32 cellular contexts compared by ENCODE assay signal in the genomic region with DNA sequence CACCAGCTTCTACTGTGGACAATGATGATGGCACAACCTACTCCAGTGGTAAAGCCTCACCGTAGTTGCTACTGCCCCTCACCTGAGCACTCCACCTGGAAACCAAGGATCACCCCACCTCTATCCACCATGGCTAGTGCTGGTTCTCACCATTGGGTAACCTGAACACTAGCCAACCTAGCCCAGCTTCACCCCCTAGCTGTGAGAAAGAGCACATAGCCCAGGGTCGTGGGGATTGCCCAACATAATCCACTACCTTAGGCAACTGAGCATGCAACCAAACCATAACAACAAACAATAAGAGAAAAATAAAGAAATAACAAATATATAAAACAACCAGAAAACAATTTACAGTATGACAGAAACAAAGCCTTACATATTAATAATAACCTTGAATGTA.
"Had no signal": no experiment of that assay in that cellular context is flagged by ENCODE, and none has a peak within 500 bp of the region (broad histone marks: within the 10 kb centered on the region; RNA-seq: fewer than 3 reads in every experiment).

No MANE protein-coding gene starts in this region.

- H3K27me3 Mint-ChIP-seq: activated CD4-positive, alpha-beta T cell treated with anti-CD3 and anti-CD28 coated beads, Interleukin-2, amount 10 ng/mL, durations not matched to agents 7 days and 5 days had no signal

- DNase-seq: activated CD4-positive, alpha-beta T cell treated with anti-CD3 and anti-CD28 coated beads, Interleukin-2, amount 10 ng/mL, durations not matched to agents 7 days and 5 days; activated CD4-positive, alpha-beta T cell treated with anti-CD3 and anti-CD28 coated beads, Interleukin-2, amount 50 U/mL, for 48 hours; activated CD8-positive, alpha-beta T cell treated with anti-CD3 and anti-CD28 coated beads, Interleukin-2, amount 10 ng/mL, durations not matched to agents 7 days and 5 days; activated gamma-delta T cell treated with Interleukin-2 at 50 U/mL for 16 hours; activated naive CD4-positive, alpha-beta T cell treated with anti-CD3 and anti-CD28 coated beads for 36 hours; activated naive CD8-positive, alpha-beta T cell treated with anti-CD3 and anti-CD28 coated beads, Interleukin-2, amount 50 U/mL, for 24 hours; activated T-cell treated with anti-CD3 and anti-CD28 coated beads, Interleukin-2, amount 50 U/mL, for 24 hours; anterior cingulate cortex; NCI-H1092 treated with DMSO at 0.1 percent for 48 hours; NCI-H1417 treated with DMSO at 0.1 percent for 48 hours; NCI-H187 treated with DMSO at 0.1 percent for 48 hours; NCI-H2081; NCI-H226; NCI-H446 treated with DMSO at 0.1 percent for 48 hours; NCI-H524; NCI-H748 treated with DMSO at 0.1 percent for 48 hours; NK-92 treated with Interleukin-12 subunit alpha and Interleukin-12 subunit beta, amount 100 ng/mL, for 24 hours; PC-3; SIG-M5; T-cell; T1000; WERI-Rb-1 had no signal

- FAIRE-seq: RCC 7860 had no signal

- H3K9ac ChIP-seq: KMS-11 had no signal

- H3K9me3 Mint-ChIP-seq: activated T-helper 1 cell treated with anti-CD3 and anti-CD28 coated beads, Interleukin-12 subunit alpha, Interleukin-12 subunit beta, Interleukin-2, Interleukin-4 antibody, amounts not matched to agents 30 ng/mL and 10 ng/mL and 1 ng/mL, durations not matched to agents 14 hours and 24 hours and 36 hours had no signal

- H3K27ac ChIP-seq: cardiac muscle cell, KMS-11, RWPE1, WERI-Rb-1 had no signal

- H3K36me3 Mint-ChIP-seq: activated naive CD8-positive, alpha-beta T cell; brain; T-cell had no signal

- H3K36me3 ChIP-seq: cardiac muscle cell, WERI-Rb-1 had no signal

- H3K4me1 Mint-ChIP-seq: activated CD4-positive, alpha-beta T cell treated with anti-CD3 and anti-CD28 coated beads, Interleukin-2, amount 10 ng/mL, durations not matched to agents 7 days and 5 days; activated naive CD8-positive, alpha-beta T cell treated with anti-CD3 and anti-CD28 coated beads, Interleukin-2, amount 50 U/mL, for 24 hours; brain; central memory CD8-positive, alpha-beta T cell; T-cell had no signal

- ATAC-seq: activated CD8-positive, alpha-beta T cell treated with anti-CD3 and anti-CD28 coated beads, Interleukin-2, amount 10 ng/mL, durations not matched to agents 7 days and 5 days; activated naive CD8-positive, alpha-beta T cell treated with anti-CD3 and anti-CD28 coated beads, Interleukin-2, amount 50 U/mL, for 24 hours; PC-3; Right ventricle myocardium inferior; SK-N-SH treated with all-trans-retinoic acid at 6 μM for 48 hours; T-cell had no signal

- H3K4me3 ChIP-seq: cardiac muscle cell had no signal

- H3K4me3 Mint-ChIP-seq: activated CD4-positive, alpha-beta T cell treated with anti-CD3 and anti-CD28 coated beads, Interleukin-2, amount 10 ng/mL, durations not matched to agents 7 days and 5 days; activated CD8-positive, alpha-beta T cell treated with anti-CD3 and anti-CD28 coated beads, Interleukin-2, amount 10 ng/mL, durations not matched to agents 7 days and 5 days; activated naive CD4-positive, alpha-beta T cell treated with anti-CD3 and anti-CD28 coated beads for 36 hours; activated naive CD8-positive, alpha-beta T cell; activated naive CD8-positive, alpha-beta T cell treated with anti-CD3 and anti-CD28 coated beads, Interleukin-2, amount 50 U/mL, for 24 hours; activated T-cell treated with anti-CD3 and anti-CD28 coated beads, Interleukin-2, amount 50 U/mL, for 24 hours; activated T-helper 1 cell treated with anti-CD3 and anti-CD28 coated beads, Interleukin-12 subunit alpha, Interleukin-12 subunit beta, Interleukin-2, Interleukin-4 antibody, amounts not matched to agents 30 ng/mL and 10 ng/mL and 1 ng/mL, durations not matched to agents 14 hours and 24 hours and 36 hours; brain; central memory CD8-positive, alpha-beta T cell; T-cell had no signal

- H3K4me2 ChIP-seq: KMS-11 had no signal

- H3K27ac Mint-ChIP-seq: activated CD4-positive, alpha-beta T cell treated with anti-CD3 and anti-CD28 coated beads, Interleukin-2, amount 10 ng/mL, durations not matched to agents 7 days and 5 days; activated CD8-positive, alpha-beta T cell treated with anti-CD3 and anti-CD28 coated beads, Interleukin-2, amount 10 ng/mL, durations not matched to agents 7 days and 5 days; activated naive CD4-positive, alpha-beta T cell treated with anti-CD3 and anti-CD28 coated beads for 36 hours; activated naive CD8-positive, alpha-beta T cell; activated naive CD8-positive, alpha-beta T cell treated with anti-CD3 and anti-CD28 coated beads, Interleukin-2, amount 50 U/mL, for 24 hours; activated T-cell treated with anti-CD3 and anti-CD28 coated beads, Interleukin-2, amount 50 U/mL, for 24 hours; activated T-helper 1 cell treated with anti-CD3 and anti-CD28 coated beads, Interleukin-12 subunit alpha, Interleukin-12 subunit beta, Interleukin-2, Interleukin-4 antibody, amounts not matched to agents 30 ng/mL and 10 ng/mL and 1 ng/mL, durations not matched to agents 14 hours and 24 hours and 36 hours; brain; T-cell had no signal

- H3K27me3 ChIP-seq: cardiac muscle cell had no signal
